In genomic region chr1:246519514-246519913, GRCh38 we compare ENCODE assay signal across 28 cellular contexts.
"Had no signal": no experiment of that assay in that cellular context is flagged by ENCODE, and none has a peak within 500 bp of the region (broad histone marks: within the 10 kb centered on the region; RNA-seq: fewer than 3 reads in every experiment).

No MANE protein-coding gene starts in this region.

- DNase-seq: stimulated activated CD4-positive, alpha-beta T cell treated with anti-CD3 and anti-CD28 coated beads, Interleukin-2, amount 100 ng/mL, for 48 hours; stimulated activated CD4-positive, alpha-beta T cell treated with anti-CD3 and anti-CD28 coated beads, Interleukin-4, amount 100 ng/mL, for 1 hour; stimulated activated CD4-positive, alpha-beta T cell treated with anti-CD3 and anti-CD28 coated beads, Interleukin-4, amount 100 ng/mL, for 24 hours; stimulated activated CD4-positive, alpha-beta T cell treated with anti-CD3 and anti-CD28 coated beads, Interleukin-4, amount 100 ng/mL, for 4 hours; stimulated activated CD8-positive, alpha-beta memory T cell treated with anti-CD3 and anti-CD28 coated beads, Interleukin-4, amount 100 ng/mL, for 48 hours; stimulated activated naive B cell treated with anti-CD40 and anti-IgM and Interleukin-4, amounts not matched to agents 10 μg/mL and 1 μg/mL and 100 μg/mL, for 72 hours; stimulated activated naive CD4-positive, alpha-beta T cell; stimulated activated naive CD4-positive, alpha-beta T cell treated with Interleukin-2 at 50 U/mL for 16 hours; stimulated activated naive CD8-positive, alpha-beta T cell treated with anti-CD3 and anti-CD28 coated beads, Interleukin-15, amount 100 ng/mL, for 72 hours; stimulated activated naive CD8-positive, alpha-beta T cell treated with anti-CD3 and anti-CD28 coated beads, Interleukin-15, Interleukin-2, amounts not matched to agents 100 U/mL and 50 U/mL, for 24 hours; stomach; substantia nigra; testis; thyroid gland; tibial artery; transverse colon; trophoblast cell; upper lobe of right lung; uterus had no signal

- H3K36me3 Mint-ChIP-seq: stimulated activated effector memory CD8-positive, alpha-beta T cell treated with anti-CD3 and anti-CD28 coated beads, Interleukin-12 subunit alpha, Interleukin-12 subunit beta, amount 100 ng/mL, for 72 hours; stimulated activated memory B cell treated with anti-CD40 and anti-IgM and Interleukin-4, amounts not matched to agents 10 μg/mL and 1 μg/mL and 100 μg/mL, for 72 hours; type B pancreatic cell had no signal

- H3K27ac Mint-ChIP-seq: stimulated activated memory B cell treated with anti-CD40 and anti-IgM and Interleukin-4, amounts not matched to agents 10 μg/mL and 1 μg/mL and 100 μg/mL, for 72 hours; stimulated activated naive B cell treated with anti-CD40 and anti-IgM and Interleukin-4, amounts not matched to agents 10 μg/mL and 1 μg/mL and 100 μg/mL, for 72 hours; stimulated activated naive CD8-positive, alpha-beta T cell treated with anti-CD3 and anti-CD28 coated beads, Interleukin-15, amount 100 ng/mL, for 72 hours; stimulated activated naive CD8-positive, alpha-beta T cell treated with anti-CD3 and anti-CD28 coated beads, Interleukin-15, Interleukin-2, amounts not matched to agents 100 ng/mL and 50 ng/mL, for 24 hours; type B pancreatic cell had no signal

- H3K27me3 Mint-ChIP-seq: stimulated activated memory B cell treated with anti-CD40 and anti-IgM and Interleukin-4, amounts not matched to agents 10 μg/mL and 1 μg/mL and 100 μg/mL, for 72 hours; stimulated activated naive CD8-positive, alpha-beta T cell treated with anti-CD3 and anti-CD28 coated beads, Interleukin-15, amount 100 ng/mL, for 72 hours; stimulated activated naive CD8-positive, alpha-beta T cell treated with anti-CD3 and anti-CD28 coated beads, Interleukin-15, Interleukin-2, amounts not matched to agents 100 ng/mL and 50 ng/mL, for 24 hours; type B pancreatic cell had no signal

- H3K27me3 ChIP-seq: stomach, suprapubic skin, testis, thyroid gland, tibial artery, tibial nerve, transverse colon, upper lobe of left lung, upper lobe of right lung, uterus, vagina had no signal

- H3K4me1 ChIP-seq: stomach, suprapubic skin, testis, thyroid gland, tibial artery, tibial nerve, transverse colon, upper lobe of left lung, upper lobe of right lung, uterus, vagina had no signal

- H3K4me3 Mint-ChIP-seq: stimulated activated effector memory CD8-positive, alpha-beta T cell treated with anti-CD3 and anti-CD28 coated beads, Interleukin-12 subunit alpha, Interleukin-12 subunit beta, amount 100 ng/mL, for 72 hours; stimulated activated memory B cell treated with anti-CD40 and anti-IgM and Interleukin-4, amounts not matched to agents 10 μg/mL and 1 μg/mL and 100 μg/mL, for 72 hours; stimulated activated naive B cell treated with anti-CD40 and anti-IgM and Interleukin-4, amounts not matched to agents 10 μg/mL and 1 μg/mL and 100 μg/mL, for 72 hours; stimulated activated naive CD8-positive, alpha-beta T cell treated with anti-CD3 and anti-CD28 coated beads, Interleukin-15, amount 100 ng/mL, for 72 hours; stimulated activated naive CD8-positive, alpha-beta T cell treated with anti-CD3 and anti-CD28 coated beads, Interleukin-15, Interleukin-2, amounts not matched to agents 100 ng/mL and 50 ng/mL, for 24 hours; type B pancreatic cell had no signal

- ATAC-seq: stimulated activated effector memory CD8-positive, alpha-beta T cell treated with anti-CD3 and anti-CD28 coated beads, Interleukin-12 subunit alpha, Interleukin-12 subunit beta, amount 100 ng/mL, for 72 hours; stimulated activated memory B cell treated with anti-CD40 and anti-IgM and Interleukin-4, amounts not matched to agents 10 μg/mL and 1 μg/mL and 100 μg/mL, for 72 hours; stimulated activated naive B cell treated with anti-CD40 and anti-IgM and Interleukin-4, amounts not matched to agents 10 μg/mL and 1 μg/mL and 100 μg/mL, for 72 hours; stimulated activated naive CD8-positive, alpha-beta T cell treated with anti-CD3 and anti-CD28 coated beads, Interleukin-15, amount 100 ng/mL, for 72 hours; stimulated activated naive CD8-positive, alpha-beta T cell treated with anti-CD3 and anti-CD28 coated beads, Interleukin-15, Interleukin-2, amounts not matched to agents 100 U/mL and 50 U/mL, for 24 hours had no signal

- H3K27ac ChIP-seq: stomach, suprapubic skin, testis, thoracic aorta, thyroid gland, tibial artery, tibial nerve, transverse colon, upper lobe of left lung, upper lobe of right lung, uterus, vagina had no signal

- H3K4me3 ChIP-seq: stomach, suprapubic skin, testis, thoracic aorta, thyroid gland, tibial artery, tibial nerve, transverse colon, upper lobe of left lung, upper lobe of right lung, uterus, vagina had no signal

- H3K36me3 ChIP-seq: stomach, suprapubic skin, thoracic aorta, thyroid gland, tibial artery, tibial nerve, transverse colon, upper lobe of left lung, upper lobe of right lung, uterus, vagina had no signal

- H3K4me1 Mint-ChIP-seq: stimulated activated memory B cell treated with anti-CD40 and anti-IgM and Interleukin-4, amounts not matched to agents 10 μg/mL and 1 μg/mL and 100 μg/mL, for 72 hours; stimulated activated naive B cell treated with anti-CD40 and anti-IgM and Interleukin-4, amounts not matched to agents 10 μg/mL and 1 μg/mL and 100 μg/mL, for 72 hours; stimulated activated naive CD8-positive, alpha-beta T cell treated with anti-CD3 and anti-CD28 coated beads, Interleukin-15, amount 100 ng/mL, for 72 hours had no signal

- H3K9me3 ChIP-seq: testis, thyroid gland had no signal

- H3K9me3 Mint-ChIP-seq: stimulated activated effector memory CD8-positive, alpha-beta T cell treated with anti-CD3 and anti-CD28 coated beads, Interleukin-12 subunit alpha, Interleukin-12 subunit beta, amount 100 ng/mL, for 72 hours; type B pancreatic cell had no signal
